9 cellular contexts compared by ENCODE assay signal in the genomic region with DNA sequence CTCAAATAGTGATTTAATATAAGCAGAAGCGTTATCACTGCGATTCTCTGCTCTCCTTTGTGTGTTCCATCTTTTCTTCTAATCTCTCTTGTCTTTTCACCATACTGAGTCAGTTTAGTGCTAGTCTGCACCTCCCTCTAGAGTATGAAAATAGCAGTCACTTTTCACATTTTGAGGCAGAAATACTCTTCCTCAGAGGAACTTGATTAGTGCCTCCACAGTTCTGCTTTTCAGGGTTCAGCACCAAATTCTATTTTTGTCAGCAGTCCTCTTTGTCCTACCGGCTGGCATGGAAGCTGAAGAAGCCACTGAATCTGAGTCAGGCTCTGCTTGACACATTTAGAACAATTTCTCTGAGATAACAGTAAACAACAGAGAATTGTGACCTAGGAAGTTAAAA. TPM values are rescaled to one million over a fixed set of nuclear protein-coding genes. Genes with fewer than 3 reads are reported as not detected.
DNase-seq lines count a peak whose midpoint lies in the region; ATAC-seq and TF ChIP-seq lines count a peak whose summit lies in the region.
"Had no signal": no experiment of that assay in that cellular context is flagged by ENCODE, and none has a peak within 500 bp of the region (broad histone marks: within the 10 kb centered on the region; RNA-seq: fewer than 3 reads in every experiment).

No MANE protein-coding gene starts in this region.

- DNase-seq in DMS153 treated with DMSO at 0.1 percent for 48 hours (lab: John Stamatoyannopoulos, UW; ENCODE audit: unreplicated experiment) (peak; percentile 11), DMS153 (lab: John Stamatoyannopoulos, UW) (no peak), NCI-H146 treated with DMSO at 0.1 percent for 48 hours (lab: John Stamatoyannopoulos, UW; ENCODE audit: unreplicated experiment) (peak; percentile 26), cardiac fibroblast (ENCODE audit: low read depth in 2 of 2) (peak; percentile 58 to 61), stromal cell of bone marrow (ENCODE audit: low read depth) (peak; percentile 13), NCI-H1694 treated with DMSO at 0.1 percent for 48 hours (lab: John Stamatoyannopoulos, UW) (no peak), left ventricle myocardium superior (no peak), left cardiac atrium (no peak)

- intact Hi-C loops in left ventricle myocardium superior (cut with micrococcal nuclease): no loop called here
- intact Hi-C loops in left cardiac atrium (cut with DNase I): no loop called here

- H3K4me3 ChIP-seq in cardiac fibroblast (replicated peaks in 1 of 2; ENCODE audit: low read depth in 2 of 2, low read length in 2 of 2): no peak overlapping the region
- H3K4me3 ChIP-seq: thoracic aorta had no signal

- peak; percentile 55 for TF ChIP-seq CTCF in cardiac fibroblast (IDR thresholded peaks at IDR 0.05; ENCODE audit: low read depth, low read length)

- ATAC-seq in left ventricle myocardium superior (no peak), left cardiac atrium (no peak)

RNA-seq across cellular contexts. Expression of gene ANKRD17, which starts 49.7 kb away (rescaled TPM):
- total RNA-seq in left ventricle myocardium superior (53.3 TPM), left cardiac atrium (10 to 100 TPM; 46.0 to 56.4 TPM)

Comparison
In these comparisons a context has a peak if more than half of its experiments do, and no peak if none do; other contexts are left out.
1. DNase-seq: peak in DMS153 treated with DMSO at 0.1 percent for 48 hours (single experiment), NCI-H146 treated with DMSO at 0.1 percent for 48 hours (single experiment), cardiac fibroblast (2 of 2) and stromal cell of bone marrow (single experiment); none in DMS153 (single experiment), NCI-H1694 treated with DMSO at 0.1 percent for 48 hours (single experiment), left ventricle myocardium superior (single experiment) and left cardiac atrium (single experiment).